In the genomic region with DNA sequence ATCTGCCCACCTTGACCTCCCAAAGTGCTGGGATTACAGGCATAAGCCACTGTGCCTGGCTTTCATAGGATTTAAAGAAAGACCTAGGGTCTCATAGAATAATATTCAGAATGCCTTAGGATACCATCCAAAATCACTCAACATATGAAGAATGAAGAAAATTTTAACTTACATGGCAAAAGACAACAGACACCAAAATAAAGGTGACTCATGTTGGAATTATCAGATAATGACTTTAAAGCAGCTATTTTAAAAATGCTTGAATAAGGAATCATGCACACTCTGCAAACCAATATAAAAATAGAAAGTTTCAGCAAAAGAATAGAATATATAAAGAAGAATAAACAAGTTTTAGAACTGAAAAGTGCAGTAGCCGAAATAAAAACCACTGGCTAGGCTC, we compare ENCODE assay signal across 20 cellular contexts. TPM values are rescaled to one million over a fixed set of nuclear protein-coding genes. Genes with fewer than 3 reads are reported as not detected.
DNase-seq lines count a peak whose midpoint lies in the region; ATAC-seq lines count a peak whose summit lies in the region.
"Had no signal": no experiment of that assay in that cellular context is flagged by ENCODE, and none has a peak within 500 bp of the region (broad histone marks: within the 10 kb centered on the region; RNA-seq: fewer than 3 reads in every experiment).

No MANE protein-coding gene starts in this region.

- peaks cover 15% of the 10 kb centered on the region; the same call in 1 of the 2 replicates for H3K36me3 ChIP-seq in GM23248 (ENCODE audit: low read depth)

- no peak overlapping the region; the same call in 1 of the 2 replicates for H3K27ac ChIP-seq in GM23248
- H3K27ac ChIP-seq: BLaER1 treated with 17β-estradiol and CSF1 and Interleukin-3, amounts not matched to agents 10 nM and 100 nM; SK-N-MC had no signal

- in situ Hi-C loops in GM23248 (cut with MboI): no loop called here

- H3K4me1 ChIP-seq in GM23248 (ENCODE audit: insufficient read depth): peaks cover 17% of the 10 kb centered on the region
- H3K4me1 ChIP-seq: BLaER1 treated with 17β-estradiol and CSF1 and Interleukin-3, amounts not matched to agents 10 nM and 100 nM had no signal

- H3K9ac ChIP-seq in GM23248: no peak overlapping the region
- H3K9ac ChIP-seq: BLaER1 treated with 17β-estradiol and CSF1 and Interleukin-3, amounts not matched to agents 10 nM and 100 nM had no signal

- H4K20me1 ChIP-seq in GM23248 (ENCODE audit: insufficient read depth): no peaks in the 10 kb centered on the region
- H4K20me1 ChIP-seq: BLaER1 treated with 17β-estradiol and CSF1 and Interleukin-3, amounts not matched to agents 10 nM and 100 nM had no signal

- H3K9me3 ChIP-seq in GM23248 (ENCODE audit: low read depth): no peaks in the 10 kb centered on the region

- H2AFZ ChIP-seq in GM23248: no peak overlapping the region

- 0 out of 2 replicates have a peak, but pooled peaks cover 12% of the 10 kb centered on the region for H3F3A ChIP-seq in GM23248 (ENCODE audit: insufficient read depth)

- no peak overlapping the region for H3K4me3 ChIP-seq in GM23248
- H3K4me3 ChIP-seq: BLaER1 treated with 17β-estradiol and CSF1 and Interleukin-3, amounts not matched to agents 10 nM and 100 nM; SK-N-MC had no signal

- ATAC-seq in HG03175 (IDR thresholded peaks at IDR 0.05; ENCODE audit: unreplicated experiment): no peak
- ATAC-seq: Panc1, Right ventricle myocardium inferior had no signal

- peak overlapping the region; percentile 80 for H3K4me2 ChIP-seq in GM23248 (ENCODE audit: unreplicated experiment)
- H3K4me2 ChIP-seq: BLaER1 treated with 17β-estradiol and CSF1 and Interleukin-3, amounts not matched to agents 10 nM and 100 nM had no signal

- H3K79me2 ChIP-seq in GM23248 (ENCODE audit: insufficient read depth): no peaks in the 10 kb centered on the region

- no peaks in the 10 kb centered on the region for H3K27me3 ChIP-seq in GM23248 (replicated peaks; ENCODE audit: insufficient read depth)
- H3K27me3 ChIP-seq: BLaER1 treated with 17β-estradiol and CSF1 and Interleukin-3, amounts not matched to agents 10 nM and 100 nM had no signal

- peak; percentile 30 for DNase-seq in AG20443 (ENCODE audit: low spot score)
- DNase-seq in GM23248: peak; percentile 47
- DNase-seq in astrocyte of the hippocampus (ENCODE audit: low read depth, low spot score): peak; percentile 7
- peak; percentile 28 for DNase-seq in iris pigment epithelial cell (ENCODE audit: low read depth)
- DNase-seq in retina: no peak
- no peak for DNase-seq in NCI-H446 treated with DMSO at 0.1 percent for 48 hours (lab: John Stamatoyannopoulos, UW)
- no peak for DNase-seq in NCI-H1105 (lab: John Stamatoyannopoulos, UW)
- DNase-seq: ACHN; CD8-positive, alpha-beta memory T cell; DMS79; H7; KG1; NCI-H1092; NCI-H2081 treated with DMSO at 0.1 percent for 48 hours; NCI-H524 had no signal

- H3K9me2 ChIP-seq in GM23248 (ENCODE audit: insufficient read depth): no peaks in the 10 kb centered on the region

- WGBS in GM23248 (ENCODE audit: low coverage in 1 of 2, low lambda C conversion rate in 2 of 2, missing lambda C conversion rate in 2 of 2), 2 experiments: 90 to 97% methylated on average over 1 of the region's 1 CpG

RNA-seq across cellular contexts. Expression of a gene that starts 29.3 kb away (rescaled TPM):
- total RNA-seq in GM23248 (2014; rRNA removed; shearing (Covaris generic)): 9.3 and 18.6 TPM in 2 replicates
- 6.1 and 6.6 TPM in 2 replicates for polyA plus RNA-seq in GM23248 (2016; fragmentation: Nextera tagmentation; extraction: Ambion mirVana)

RNA-seq across cellular contexts. Expression of a gene that starts 41.6 kb away (rescaled TPM):
- 9.4 and 10.9 TPM in 2 replicates for total RNA-seq in GM23248 (2014; rRNA removed; shearing (Covaris generic))
- 9.7 and 9.9 TPM in 2 replicates for polyA plus RNA-seq in GM23248 (2016; fragmentation: Nextera tagmentation; extraction: Ambion mirVana)

Comparison
In these comparisons a context has a peak if more than half of its experiments do, and no peak if none do; other contexts are left out.
1. DNase-seq: peak in AG20443 (single experiment), GM23248 (single experiment), astrocyte of the hippocampus (single experiment) and iris pigment epithelial cell (single experiment); none in retina (single experiment), NCI-H446 treated with DMSO at 0.1 percent for 48 hours (single experiment) and NCI-H1105 (single experiment).